In the genomic region with DNA sequence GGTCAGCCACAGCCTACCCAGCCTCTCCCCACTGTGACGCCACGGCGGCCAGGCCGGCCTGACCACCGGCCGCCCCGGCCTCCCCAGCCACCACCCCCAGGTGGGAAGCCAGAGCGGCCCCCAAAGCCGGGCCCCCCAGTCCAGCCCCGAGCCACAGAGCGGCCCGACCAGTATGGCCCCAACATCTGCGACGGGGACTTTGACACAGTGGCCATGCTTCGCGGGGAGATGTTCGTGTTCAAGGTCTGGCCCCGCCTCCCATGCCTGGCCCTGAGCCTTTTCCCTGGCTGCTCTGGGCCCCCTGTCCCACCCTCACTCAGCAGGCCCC, we compare ENCODE assay signal across 18 cellular contexts. TPM values are rescaled to one million over a fixed set of nuclear protein-coding genes. Genes with fewer than 3 reads are reported as not detected.
DNase-seq lines count a peak whose midpoint lies in the region; ATAC-seq, FAIRE-seq and TF ChIP-seq lines count a peak whose summit lies in the region.
"Had no signal": no experiment of that assay in that cellular context is flagged by ENCODE, and none has a peak within 500 bp of the region (broad histone marks: within the 10 kb centered on the region; RNA-seq: fewer than 3 reads in every experiment).

No MANE protein-coding gene starts in this region.

- TF ChIP-seq CTCF in kidney (IDR thresholded peaks at IDR 0.05; ENCODE audit: borderline replicate concordance, extremely low read depth, insufficient read depth) (no peak), osteoblast (IDR thresholded peaks at IDR 0.05; ENCODE audit: extremely low read depth, low read depth, low read length) (no peak)

- no peak for DNase-seq in stimulated activated naive CD8-positive, alpha-beta T cell treated with anti-CD3 and anti-CD28 coated beads, Interleukin-15, amount 100 ng/mL, for 72 hours
- no peak for DNase-seq in stimulated activated naive CD8-positive, alpha-beta T cell treated with anti-CD3 and anti-CD28 coated beads, Interleukin-15, Interleukin-2, amounts not matched to agents 100 U/mL and 50 U/mL, for 24 hours
- DNase-seq in kidney: peak; percentile 69
- DNase-seq in osteoblast (ENCODE audit: insufficient read length, low spot score, missing footprints): peak; percentile 58
- DNase-seq in SIG-M5 treated with dmso at 0.1 percent for 504 hours (lab: John Stamatoyannopoulos, UW; ENCODE audit: unreplicated experiment): no peak
- DNase-seq in small intestine: no peak
- DNase-seq: ACHN; BE2C; C1 segment of cervical spinal cord; Caco-2; CD4-positive, CD25-positive, alpha-beta regulatory T cell; GOT3; H7 had no signal

- no peak overlapping the region for H2AFZ ChIP-seq in osteoblast (ENCODE audit: low read length)

- H3K9me3 Mint-ChIP-seq in stimulated activated naive CD8-positive, alpha-beta T cell treated with anti-CD3 and anti-CD28 coated beads, Interleukin-15, amount 100 ng/mL, for 72 hours: no peaks in the 10 kb centered on the region

- no peak overlapping the region for H3K27ac Mint-ChIP-seq in stimulated activated naive CD8-positive, alpha-beta T cell treated with anti-CD3 and anti-CD28 coated beads, Interleukin-15, amount 100 ng/mL, for 72 hours

- H3K27ac ChIP-seq in kidney (ENCODE audit: low read depth in 2 of 2, low read length in 2 of 2): no peak overlapping the region
- no peak overlapping the region for H3K27ac ChIP-seq in osteoblast (ENCODE audit: low read depth, low read length)
- H3K27ac ChIP-seq in small intestine (ENCODE audit: low read depth in 1 of 2, low read length in 1 of 2): no peak overlapping the region

- WGBS in small intestine, 3 donors: 87 to 92% (median 91%) methylated on average over 15 to 18 of the region's 18 CpGs

- H3K79me2 ChIP-seq in osteoblast (ENCODE audit: insufficient read depth, low read length): no peaks in the 10 kb centered on the region

- H3K9ac ChIP-seq in kidney (ENCODE audit: low read length in 2 of 2): no peak overlapping the region

- H3K36me3 ChIP-seq in kidney (ENCODE audit: control insufficient read depth in 1 of 2, insufficient read depth in 2 of 2, low read length in 2 of 2): peaks cover 24 to 28% of the 10 kb centered on the region in 2 donors
- H3K36me3 ChIP-seq in osteoblast (ENCODE audit: insufficient read depth, low read length): no peaks in the 10 kb centered on the region
- peaks cover 2 to 32% of the 10 kb centered on the region in 2 donors for H3K36me3 ChIP-seq in small intestine (ENCODE audit: control insufficient read depth in 2 of 2, insufficient read depth in 2 of 2, low read length in 2 of 2)
- H3K36me3 ChIP-seq: BE2C had no signal

- no peaks in the 10 kb centered on the region for H3K27me3 ChIP-seq in osteoblast (ENCODE audit: insufficient read depth, low read length)
- no peaks in the 10 kb centered on the region for H3K27me3 ChIP-seq in small intestine (ENCODE audit: control insufficient read depth in 2 of 2, insufficient read depth in 2 of 2, low read length in 2 of 2)
- H3K27me3 ChIP-seq: BE2C had no signal

- FAIRE-seq in kidney (lab: Jason Lieb, UNC) (no peak), small intestine (lab: Jason Lieb, UNC) (no peak)
- FAIRE-seq: A204.1, D721Med, G401.6, GM12892, GM18507 had no signal

- H3K4me3 Mint-ChIP-seq in stimulated activated naive CD8-positive, alpha-beta T cell treated with anti-CD3 and anti-CD28 coated beads, Interleukin-15, amount 100 ng/mL, for 72 hours: no peak overlapping the region
- H3K4me3 Mint-ChIP-seq: CD4-positive, CD25-positive, alpha-beta regulatory T cell had no signal

- H3K9me3 ChIP-seq in kidney (ENCODE audit: control insufficient read depth in 1 of 2, low read length in 2 of 2): no peaks in the 10 kb centered on the region
- H3K9me3 ChIP-seq in osteoblast (ENCODE audit: low read depth, low read length): no peaks in the 10 kb centered on the region
- no peaks in the 10 kb centered on the region for H3K9me3 ChIP-seq in small intestine (ENCODE audit: control insufficient read depth, low read depth)
- H3K9me3 ChIP-seq: BE2C, Caco-2 had no signal

- peak; percentile 33 for ATAC-seq in stimulated activated naive CD8-positive, alpha-beta T cell treated with anti-CD3 and anti-CD28 coated beads, Interleukin-15, amount 100 ng/mL, for 72 hours
- ATAC-seq in stimulated activated naive CD8-positive, alpha-beta T cell treated with anti-CD3 and anti-CD28 coated beads, Interleukin-15, Interleukin-2, amounts not matched to agents 100 U/mL and 50 U/mL, for 24 hours: no peak

- no peaks in the 10 kb centered on the region for H3K27me3 Mint-ChIP-seq in stimulated activated naive CD8-positive, alpha-beta T cell treated with anti-CD3 and anti-CD28 coated beads, Interleukin-15, amount 100 ng/mL, for 72 hours
- H3K27me3 Mint-ChIP-seq: CD4-positive, CD25-positive, alpha-beta regulatory T cell had no signal

- intact Hi-C loops in kidney (cut with DNase I): no loop called here

- H3K4me1 ChIP-seq in kidney (ENCODE audit: control insufficient read depth in 1 of 2, insufficient read depth in 1 of 2, low read depth in 1 of 2, low read length in 2 of 2): no peaks in the 10 kb centered on the region
- no peaks in the 10 kb centered on the region for H3K4me1 ChIP-seq in osteoblast (ENCODE audit: insufficient read depth, low read length)
- H3K4me1 ChIP-seq in small intestine (ENCODE audit: control insufficient read depth in 2 of 2, insufficient read depth in 1 of 2, low read depth in 1 of 2, low read length in 1 of 2): no peaks in the 10 kb centered on the region
- H3K4me1 ChIP-seq: BE2C had no signal

- H3K4me2 ChIP-seq in osteoblast (ENCODE audit: insufficient read depth, low read length): no peak overlapping the region

- H3K4me1 Mint-ChIP-seq in stimulated activated naive CD8-positive, alpha-beta T cell treated with anti-CD3 and anti-CD28 coated beads, Interleukin-15, amount 100 ng/mL, for 72 hours: no peaks in the 10 kb centered on the region
- H3K4me1 Mint-ChIP-seq: CD4-positive, CD25-positive, alpha-beta regulatory T cell had no signal

- no peaks in the 10 kb centered on the region for H4K20me1 ChIP-seq in osteoblast (ENCODE audit: insufficient read depth, low read length)

- no peak overlapping the region for H3K4me3 ChIP-seq in kidney (ENCODE audit: low read length in 2 of 2)
- H3K4me3 ChIP-seq in osteoblast (ENCODE audit: insufficient read depth, low read length): no peak overlapping the region
- H3K4me3 ChIP-seq in small intestine (ENCODE audit: low read depth in 1 of 2, low read length in 2 of 2): no peak overlapping the region

RNA-seq across cellular contexts. Expression of gene MMP15, which starts 16.0 kb away (rescaled TPM):
- total RNA-seq in kidney (31.4 TPM), osteoblast (7.7 and 9.4 TPM in 2 replicates)
- polyA plus RNA-seq in kidney (ENCODE audit: insufficient read depth, low read depth, low replicate concordance) (19.1 TPM), small intestine (10 to 100 TPM; 38.2 to 67.3 (median 47.2) TPM)

RNA-seq across cellular contexts. Expression of gene USB1, which starts 40.4 kb away (rescaled TPM):
- total RNA-seq in kidney: 32.8 TPM
- polyA plus RNA-seq in kidney (ENCODE audit: insufficient read depth, low read depth, low replicate concordance): 18.3 TPM
- 17.7 and 19.2 TPM in 2 replicates for total RNA-seq in osteoblast
- polyA plus RNA-seq in small intestine: 10 to 100 TPM; 21.7 to 26.5 (median 26.2) TPM

RNA-seq across cellular contexts. Expression of gene ZNF319, which starts 41.1 kb away (rescaled TPM):
- total RNA-seq in kidney: 10.9 TPM
- 2.9 TPM for polyA plus RNA-seq in kidney (ENCODE audit: insufficient read depth, low read depth, low replicate concordance)
- 4.3 and 5.6 TPM in 2 replicates for total RNA-seq in osteoblast
- 1 to 10 TPM; 2.2 to 4.0 (median 2.4) TPM for polyA plus RNA-seq in small intestine

Comparison
In these comparisons a context has a peak if more than half of its experiments do, and no peak if none do; other contexts are left out.
1. DNase-seq: peak in kidney (single experiment) and osteoblast (single experiment); none in stimulated activated naive CD8-positive, alpha-beta T cell treated with anti-CD3 and anti-CD28 coated beads, Interleukin-15, amount 100 ng/mL, for 72 hours (0 of 2), stimulated activated naive CD8-positive, alpha-beta T cell treated with anti-CD3 and anti-CD28 coated beads, Interleukin-15, Interleukin-2, amounts not matched to agents 100 U/mL and 50 U/mL, for 24 hours (single experiment), SIG-M5 treated with dmso at 0.1 percent for 504 hours (single experiment) and small intestine (single experiment).